In genomic region chr22:19658057-19658966, GRCh38 we compare ENCODE assay signal across 1 cellular context.
TF ChIP-seq lines count a peak whose summit lies in the region.

No MANE protein-coding gene starts in this region.

TF ChIP-seq in K562, 482 proteins besides CTCF, POLR2A, EP300 and RAD21 (continued from another document and continues in another):
- TF ChIP-seq RNF219 (CRISPR knock-in tag; IDR thresholded peaks at IDR 0.05) (no peak), NRF1 (conservative IDR thresholded peaks at IDR 0.05 in 1 of 2, IDR thresholded peaks at IDR 0.05 in 1 of 2) (no peak), PCBP1 (IDR thresholded peaks at IDR 0.05; ENCODE audit: low read depth, low read length, poor library complexity, severe bottlenecking) (no peak), SRSF1 (IDR thresholded peaks at IDR 0.05; ENCODE audit: low read depth, low read length) (no peak), HNRNPH1 (optimal IDR thresholded peaks at IDR 0.05; ENCODE audit: low read depth, low read length) (no peak), CHAMP1 (IDR thresholded peaks at IDR 0.05) (no peak), KAT2B (IDR thresholded peaks at IDR 0.05; ENCODE audit: low read depth, low read length) (no peak), E2F4 (CRISPR knock-in tag; IDR thresholded peaks at IDR 0.05; ENCODE audit: low read depth) (no peak; the same call in 1 of the 2 replicates), BRF2 (IDR thresholded peaks at IDR 0.05; ENCODE audit: borderline replicate concordance, insufficient read depth, insufficient read length) (no peak), NR2C1 (IDR thresholded peaks at IDR 0.05) (no peak), NR2C1 (tag; IDR thresholded peaks at IDR 0.05) (no peak), ZNF785 (CRISPR knock-in tag; IDR thresholded peaks at IDR 0.05) (no peak), E2F1 (CRISPR knock-in tag; IDR thresholded peaks at IDR 0.05) (no peak), USF1 (CRISPR knock-in tag; IDR thresholded peaks at IDR 0.05) (no peak; the same call in 1 of the 2 replicates), CTBP1 (IDR thresholded peaks at IDR 0.05; ENCODE audit: borderline replicate concordance) (no peak), OTX1 (CRISPR knock-in tag; IDR thresholded peaks at IDR 0.05) (no peak), ESRRB (CRISPR knock-in tag; IDR thresholded peaks at IDR 0.05; ENCODE audit: borderline replicate concordance) (no peak), FIP1L1 (IDR thresholded peaks at IDR 0.05; ENCODE audit: low read depth, low read length, poor library complexity, severe bottlenecking) (no peak), SRSF9 (IDR thresholded peaks at IDR 0.05; ENCODE audit: borderline replicate concordance, low read depth, low read length) (no peak), MECOM (CRISPR knock-in tag; IDR thresholded peaks at IDR 0.05) (no peak), ZNF384 (IDR thresholded peaks at IDR 0.05; ENCODE audit: low read depth, low read length) (no peak), MYNN (IDR thresholded peaks at IDR 0.05) (no peak), MYNN (CRISPR knock-in tag; IDR thresholded peaks at IDR 0.05) (0 out of 2 replicates have a peak, but pooled peaks have one; percentile 20), ZNF764 (CRISPR knock-in tag; IDR thresholded peaks at IDR 0.05; ENCODE audit: low read depth) (peak; percentile 24; the same call in 1 of the 2 replicates), RBFOX2 (IDR thresholded peaks at IDR 0.05; ENCODE audit: low read depth, low read length) (no peak), ETS1 (conservative IDR thresholded peaks at IDR 0.05; ENCODE audit: control insufficient read depth, low read depth, low read length) (no peak), SAFB (IDR thresholded peaks at IDR 0.05; ENCODE audit: borderline replicate concordance, low read depth, low read length) (no peak), ZFP91 (CRISPR knock-in tag; IDR thresholded peaks at IDR 0.05) (0 out of 2 replicates have a peak, but pooled peaks have one; percentile 22), ZNF174 (CRISPR knock-in tag; IDR thresholded peaks at IDR 0.05) (no peak), FOXJ3 (CRISPR knock-in tag; IDR thresholded peaks at IDR 0.05) (no peak), TAF15 (IDR thresholded peaks at IDR 0.05; ENCODE audit: low read depth, low read length) (no peak), BCLAF1 (IDR thresholded peaks at IDR 0.05; ENCODE audit: borderline replicate concordance in 1 of 2, control insufficient read depth in 1 of 2, low read depth in 2 of 2, low read length in 1 of 2) (no peak), TFE3 (CRISPR knock-in tag; IDR thresholded peaks at IDR 0.05) (no peak), FUS (optimal IDR thresholded peaks at IDR 0.05; ENCODE audit: low read depth, low read length) (no peak), RBM22 (IDR thresholded peaks at IDR 0.05; ENCODE audit: low read depth, low read length, poor library complexity, severe bottlenecking) (no peak), ZNF282 (CRISPR knock-in tag; IDR thresholded peaks at IDR 0.05) (no peak), ZNF431 (CRISPR knock-in tag; IDR thresholded peaks at IDR 0.05) (no peak), ZNF239 (CRISPR knock-in tag; IDR thresholded peaks at IDR 0.05) (no peak), MAZ (CRISPR knock-in tag; conservative IDR thresholded peaks at IDR 0.05 in 1 of 2, IDR thresholded peaks at IDR 0.05 in 1 of 2) (no peak), FOXK1 (CRISPR knock-in tag; IDR thresholded peaks at IDR 0.05; ENCODE audit: borderline replicate concordance) (peak; percentile 13; the same call in 1 of the 2 replicates), FOXP4 (CRISPR knock-in tag; IDR thresholded peaks at IDR 0.05; ENCODE audit: borderline replicate concordance) (no peak)
